1 cellular context compared by ENCODE assay signal in genomic region chr16:81480856-81481821, GRCh38.
TF ChIP-seq lines count a peak whose summit lies in the region.

No MANE protein-coding gene starts in this region.

TF ChIP-seq in K562, 482 proteins besides CTCF, POLR2A, EP300 and RAD21 (continued from another document and continues in another):
- TF ChIP-seq, protein P1, sequence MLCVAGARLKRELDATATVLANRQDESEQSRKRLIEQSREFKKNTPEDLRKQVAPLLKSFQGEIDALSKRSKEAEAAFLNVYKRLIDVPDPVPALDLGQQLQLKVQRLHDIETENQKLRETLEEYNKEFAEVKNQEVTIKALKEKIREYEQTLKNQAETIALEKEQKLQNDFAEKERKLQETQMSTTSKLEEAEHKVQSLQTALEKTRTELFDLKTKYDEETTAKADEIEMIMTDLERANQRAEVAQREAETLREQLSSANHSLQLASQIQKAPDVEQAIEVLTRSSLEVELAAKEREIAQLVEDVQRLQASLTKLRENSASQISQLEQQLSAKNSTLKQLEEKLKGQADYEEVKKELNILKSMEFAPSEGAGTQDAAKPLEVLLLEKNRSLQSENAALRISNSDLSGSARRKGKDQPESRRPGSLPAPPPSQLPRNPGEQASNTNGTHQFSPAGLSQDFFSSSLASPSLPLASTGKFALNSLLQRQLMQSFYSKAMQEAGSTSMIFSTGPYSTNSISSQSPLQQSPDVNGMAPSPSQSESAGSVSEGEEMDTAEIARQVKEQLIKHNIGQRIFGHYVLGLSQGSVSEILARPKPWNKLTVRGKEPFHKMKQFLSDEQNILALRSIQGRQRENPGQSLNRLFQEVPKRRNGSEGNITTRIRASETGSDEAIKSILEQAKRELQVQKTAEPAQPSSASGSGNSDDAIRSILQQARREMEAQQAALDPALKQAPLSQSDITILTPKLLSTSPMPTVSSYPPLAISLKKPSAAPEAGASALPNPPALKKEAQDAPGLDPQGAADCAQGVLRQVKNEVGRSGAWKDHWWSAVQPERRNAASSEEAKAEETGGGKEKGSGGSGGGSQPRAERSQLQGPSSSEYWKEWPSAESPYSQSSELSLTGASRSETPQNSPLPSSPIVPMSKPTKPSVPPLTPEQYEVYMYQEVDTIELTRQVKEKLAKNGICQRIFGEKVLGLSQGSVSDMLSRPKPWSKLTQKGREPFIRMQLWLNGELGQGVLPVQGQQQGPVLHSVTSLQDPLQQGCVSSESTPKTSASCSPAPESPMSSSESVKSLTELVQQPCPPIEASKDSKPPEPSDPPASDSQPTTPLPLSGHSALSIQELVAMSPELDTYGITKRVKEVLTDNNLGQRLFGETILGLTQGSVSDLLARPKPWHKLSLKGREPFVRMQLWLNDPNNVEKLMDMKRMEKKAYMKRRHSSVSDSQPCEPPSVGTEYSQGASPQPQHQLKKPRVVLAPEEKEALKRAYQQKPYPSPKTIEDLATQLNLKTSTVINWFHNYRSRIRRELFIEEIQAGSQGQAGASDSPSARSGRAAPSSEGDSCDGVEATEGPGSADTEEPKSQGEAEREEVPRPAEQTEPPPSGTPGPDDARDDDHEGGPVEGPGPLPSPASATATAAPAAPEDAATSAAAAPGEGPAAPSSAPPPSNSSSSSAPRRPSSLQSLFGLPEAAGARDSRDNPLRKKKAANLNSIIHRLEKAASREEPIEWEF (CRISPR knock-in tag; IDR thresholded peaks at IDR 0.05), result no peak
- peak; percentile 51; the same call in 1 of the 2 replicates for TF ChIP-seq GATAD2B (IDR thresholded peaks at IDR 0.05; ENCODE audit: borderline replicate concordance)
- TF ChIP-seq, protein P2, sequence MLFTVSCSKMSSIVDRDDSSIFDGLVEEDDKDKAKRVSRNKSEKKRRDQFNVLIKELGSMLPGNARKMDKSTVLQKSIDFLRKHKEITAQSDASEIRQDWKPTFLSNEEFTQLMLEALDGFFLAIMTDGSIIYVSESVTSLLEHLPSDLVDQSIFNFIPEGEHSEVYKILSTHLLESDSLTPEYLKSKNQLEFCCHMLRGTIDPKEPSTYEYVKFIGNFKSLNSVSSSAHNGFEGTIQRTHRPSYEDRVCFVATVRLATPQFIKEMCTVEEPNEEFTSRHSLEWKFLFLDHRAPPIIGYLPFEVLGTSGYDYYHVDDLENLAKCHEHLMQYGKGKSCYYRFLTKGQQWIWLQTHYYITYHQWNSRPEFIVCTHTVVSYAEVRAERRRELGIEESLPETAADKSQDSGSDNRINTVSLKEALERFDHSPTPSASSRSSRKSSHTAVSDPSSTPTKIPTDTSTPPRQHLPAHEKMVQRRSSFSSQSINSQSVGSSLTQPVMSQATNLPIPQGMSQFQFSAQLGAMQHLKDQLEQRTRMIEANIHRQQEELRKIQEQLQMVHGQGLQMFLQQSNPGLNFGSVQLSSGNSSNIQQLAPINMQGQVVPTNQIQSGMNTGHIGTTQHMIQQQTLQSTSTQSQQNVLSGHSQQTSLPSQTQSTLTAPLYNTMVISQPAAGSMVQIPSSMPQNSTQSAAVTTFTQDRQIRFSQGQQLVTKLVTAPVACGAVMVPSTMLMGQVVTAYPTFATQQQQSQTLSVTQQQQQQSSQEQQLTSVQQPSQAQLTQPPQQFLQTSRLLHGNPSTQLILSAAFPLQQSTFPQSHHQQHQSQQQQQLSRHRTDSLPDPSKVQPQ (CRISPR knock-in tag; IDR thresholded peaks at IDR 0.05; ENCODE audit: borderline replicate concordance), result no peak
- TF ChIP-seq NR2C1 (IDR thresholded peaks at IDR 0.05), result peak; percentile 48; the same call in 1 of the 2 replicates
- TF ChIP-seq NR2C1 (tag; IDR thresholded peaks at IDR 0.05), result peak; percentile 76
- TF ChIP-seq SMARCC2 (IDR thresholded peaks at IDR 0.05; ENCODE audit: low read depth), result peak; percentile 71
- TF ChIP-seq, protein P3, sequence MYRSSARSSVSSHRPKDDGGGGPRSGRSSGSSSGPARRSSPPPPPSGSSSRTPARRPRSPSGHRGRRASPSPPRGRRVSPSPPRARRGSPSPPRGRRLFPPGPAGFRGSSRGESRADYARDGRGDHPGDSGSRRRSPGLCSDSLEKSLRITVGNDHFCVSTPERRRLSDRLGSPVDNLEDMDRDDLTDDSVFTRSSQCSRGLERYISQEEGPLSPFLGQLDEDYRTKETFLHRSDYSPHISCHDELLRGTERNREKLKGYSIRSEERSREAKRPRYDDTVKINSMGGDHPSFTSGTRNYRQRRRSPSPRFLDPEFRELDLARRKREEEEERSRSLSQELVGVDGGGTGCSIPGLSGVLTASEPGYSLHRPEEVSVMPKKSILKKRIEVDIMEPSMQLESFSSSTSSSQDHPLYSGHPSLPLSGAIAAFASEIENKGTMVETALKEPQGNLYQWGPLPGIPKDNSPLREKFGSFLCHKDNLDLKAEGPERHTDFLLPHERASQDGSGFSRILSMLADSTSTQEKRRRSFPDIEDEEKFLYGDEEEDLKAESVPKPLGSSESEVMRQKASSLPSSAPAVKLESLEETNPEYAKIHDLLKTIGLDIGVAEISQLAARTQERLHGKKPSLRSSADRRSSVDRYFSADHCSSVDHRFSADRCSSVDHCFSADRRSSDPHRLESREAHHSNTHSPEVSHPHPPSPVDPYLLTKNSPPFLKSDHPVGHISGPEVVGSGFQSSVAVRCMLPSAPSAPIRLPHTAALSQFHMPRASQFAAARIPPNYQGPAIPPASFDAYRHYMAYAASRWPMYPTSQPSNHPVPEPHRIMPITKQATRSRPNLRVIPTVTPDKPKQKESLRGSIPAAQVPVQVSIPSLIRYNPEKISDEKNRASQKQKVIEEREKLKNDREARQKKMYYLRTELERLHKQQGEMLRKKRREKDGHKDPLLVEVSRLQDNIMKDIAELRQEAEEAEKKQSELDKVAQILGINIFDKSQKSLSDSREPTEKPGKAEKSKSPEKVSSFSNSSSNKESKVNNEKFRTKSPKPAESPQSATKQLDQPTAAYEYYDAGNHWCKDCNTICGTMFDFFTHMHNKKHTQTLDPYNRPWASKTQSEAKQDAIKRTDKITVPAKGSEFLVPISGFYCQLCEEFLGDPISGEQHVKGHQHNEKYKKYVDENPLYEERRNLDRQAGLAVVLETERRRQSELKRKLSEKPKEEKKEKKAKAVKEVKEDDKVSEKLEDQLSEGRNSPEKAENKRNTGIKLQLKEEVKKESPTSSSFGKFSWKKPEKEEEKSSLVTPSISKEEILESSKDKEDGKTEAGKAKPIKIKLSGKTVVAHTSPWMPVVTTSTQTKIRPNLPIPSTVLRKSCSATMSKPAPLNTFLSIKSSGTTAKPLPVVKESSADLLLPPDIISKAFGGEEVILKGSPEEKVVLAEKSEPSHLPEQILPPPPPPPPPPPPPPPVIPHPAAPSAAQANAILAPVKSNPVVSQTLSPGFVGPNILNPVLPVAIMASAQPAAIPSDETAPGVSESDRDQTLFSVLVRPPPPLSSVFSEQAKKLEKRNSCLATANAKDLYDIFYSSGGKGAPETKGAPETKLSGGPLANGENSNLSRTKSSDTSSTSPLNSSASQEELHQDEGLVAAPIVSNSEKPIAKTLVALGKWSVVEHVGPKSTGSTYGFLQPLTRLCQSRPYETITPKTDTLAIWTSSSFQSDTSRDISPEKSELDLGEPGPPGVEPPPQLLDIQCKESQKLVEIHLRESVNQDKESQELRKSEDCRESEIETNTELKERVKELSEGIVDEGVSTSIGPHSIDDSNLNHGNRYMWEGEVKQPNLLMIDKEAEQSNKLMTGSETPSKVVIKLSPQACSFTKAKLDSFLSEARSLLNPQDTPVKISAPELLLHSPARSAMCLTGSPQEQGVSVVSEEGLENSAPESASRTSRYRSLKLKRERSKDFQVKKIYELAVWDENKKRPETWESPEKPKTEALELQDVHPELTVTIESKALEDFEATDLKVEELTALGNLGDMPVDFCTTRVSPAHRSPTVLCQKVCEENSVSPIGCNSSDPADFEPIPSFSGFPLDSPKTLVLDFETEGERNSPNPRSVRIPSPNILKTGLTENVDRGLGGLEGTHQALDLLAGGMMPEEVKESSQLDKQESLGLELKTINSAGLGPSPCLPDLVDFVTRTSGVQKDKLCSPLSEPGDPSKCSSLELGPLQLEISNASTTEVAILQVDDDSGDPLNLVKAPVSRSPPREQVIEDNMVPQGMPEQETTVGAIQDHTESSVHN (IDR thresholded peaks at IDR 0.05; ENCODE audit: borderline replicate concordance in 1 of 2, low read depth in 1 of 2), result peak in 1 of 2 experiments; percentile 77; a peak in 2 of 4 replicates
- TF ChIP-seq, protein P4, sequence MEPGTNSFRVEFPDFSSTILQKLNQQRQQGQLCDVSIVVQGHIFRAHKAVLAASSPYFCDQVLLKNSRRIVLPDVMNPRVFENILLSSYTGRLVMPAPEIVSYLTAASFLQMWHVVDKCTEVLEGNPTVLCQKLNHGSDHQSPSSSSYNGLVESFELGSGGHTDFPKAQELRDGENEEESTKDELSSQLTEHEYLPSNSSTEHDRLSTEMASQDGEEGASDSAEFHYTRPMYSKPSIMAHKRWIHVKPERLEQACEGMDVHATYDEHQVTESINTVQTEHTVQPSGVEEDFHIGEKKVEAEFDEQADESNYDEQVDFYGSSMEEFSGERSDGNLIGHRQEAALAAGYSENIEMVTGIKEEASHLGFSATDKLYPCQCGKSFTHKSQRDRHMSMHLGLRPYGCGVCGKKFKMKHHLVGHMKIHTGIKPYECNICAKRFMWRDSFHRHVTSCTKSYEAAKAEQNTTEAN (CRISPR knock-in tag; IDR thresholded peaks at IDR 0.05), result no peak
- TF ChIP-seq KLF1 (tag; IDR thresholded peaks at IDR 0.05), result no peak
- no peak for TF ChIP-seq ZNF347 (CRISPR knock-in tag; IDR thresholded peaks at IDR 0.05; ENCODE audit: low read depth)
- no peak for TF ChIP-seq ESRRB (CRISPR knock-in tag; IDR thresholded peaks at IDR 0.05; ENCODE audit: borderline replicate concordance)
- no peak for TF ChIP-seq ZNF184 (CRISPR knock-in tag; IDR thresholded peaks at IDR 0.05)
- no peak for TF ChIP-seq JUNB (CRISPR knock-in tag; conservative IDR thresholded peaks at IDR 0.05)
- TF ChIP-seq, protein P5, sequence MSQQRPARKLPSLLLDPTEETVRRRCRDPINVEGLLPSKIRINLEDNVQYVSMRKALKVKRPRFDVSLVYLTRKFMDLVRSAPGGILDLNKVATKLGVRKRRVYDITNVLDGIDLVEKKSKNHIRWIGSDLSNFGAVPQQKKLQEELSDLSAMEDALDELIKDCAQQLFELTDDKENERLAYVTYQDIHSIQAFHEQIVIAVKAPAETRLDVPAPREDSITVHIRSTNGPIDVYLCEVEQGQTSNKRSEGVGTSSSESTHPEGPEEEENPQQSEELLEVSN (IDR thresholded peaks at IDR 0.05; ENCODE audit: borderline replicate concordance in 1 of 2, extremely low read depth in 1 of 2, insufficient read depth in 1 of 2, insufficient read length in 1 of 2, low read depth in 1 of 2, low read length in 1 of 2, poor library complexity in 1 of 2, severe bottlenecking in 1 of 2), result peak in 1 of 2 experiments; percentile 55
- TF ChIP-seq CHAMP1 (IDR thresholded peaks at IDR 0.05), result no peak
- TF ChIP-seq KAT8 (IDR thresholded peaks at IDR 0.05; ENCODE audit: low read depth), result no peak
- no peak for TF ChIP-seq SRF (CRISPR knock-in tag; IDR thresholded peaks at IDR 0.05)
- TF ChIP-seq EHMT2 (IDR thresholded peaks at IDR 0.05), result peak; percentile 15; the same call in 1 of the 2 replicates
- peak in 1 of 2 experiments; percentile 73; a peak in 1 of 4 replicates for TF ChIP-seq BCLAF1 (IDR thresholded peaks at IDR 0.05; ENCODE audit: borderline replicate concordance in 1 of 2, control insufficient read depth in 1 of 2, low read depth in 2 of 2, low read length in 1 of 2)
- TF ChIP-seq DIDO1 (tag; IDR thresholded peaks at IDR 0.05; ENCODE audit: low read depth), result no peak
- TF ChIP-seq POLR3A (IDR thresholded peaks at IDR 0.05; ENCODE audit: borderline replicate concordance, extremely low read depth, insufficient read depth, insufficient read length), result no peak
- TF ChIP-seq ELK1 (CRISPR knock-in tag; IDR thresholded peaks at IDR 0.05), result no peak
- TF ChIP-seq PYGO2 (tag; IDR thresholded peaks at IDR 0.05), result no peak
- peak; percentile 100 for TF ChIP-seq SPI1 (IDR thresholded peaks at IDR 0.05; ENCODE audit: borderline replicate concordance, low read depth, low read length)
- peak; percentile 73 for TF ChIP-seq CREM (IDR thresholded peaks at IDR 0.05; ENCODE audit: low read depth)
- no peak for TF ChIP-seq E2F3 (CRISPR knock-in tag; IDR thresholded peaks at IDR 0.05)
